In genomic region chr16:85601730-85602401, GRCh38 we compare ENCODE assay signal across 1 cellular context.
TF ChIP-seq lines count a peak whose summit lies in the region.

No MANE protein-coding gene starts in this region.

TF ChIP-seq in K562, 482 proteins besides CTCF, POLR2A, EP300 and RAD21 (continued from another document and continues in another):
- TF ChIP-seq ARID3A (IDR thresholded peaks at IDR 0.05; ENCODE audit: borderline replicate concordance, low read depth, low read length) (peak; percentile 43; the same call in 1 of the 2 replicates), ZNF449 (CRISPR knock-in tag; IDR thresholded peaks at IDR 0.05) (no peak), CXXC5 (CRISPR knock-in tag; IDR thresholded peaks at IDR 0.05) (peak; percentile 55), XRCC3 (IDR thresholded peaks at IDR 0.05) (no peak), MTA1 (IDR thresholded peaks at IDR 0.05; ENCODE audit: borderline replicate concordance) (no peak), THRA (IDR thresholded peaks at IDR 0.05) (no peak), RBM39 (optimal IDR thresholded peaks at IDR 0.05; ENCODE audit: low read depth, low read length) (no peak), MEF2D (tag; conservative IDR thresholded peaks at IDR 0.05; ENCODE audit: low read depth) (no peak), NCOA6 (IDR thresholded peaks at IDR 0.05) (no peak), CREB1 (IDR thresholded peaks at IDR 0.05) (no peak), CREB1 (CRISPR knock-in tag; IDR thresholded peaks at IDR 0.05) (no peak), TAF15 (IDR thresholded peaks at IDR 0.05; ENCODE audit: low read depth, low read length) (no peak), TAF7 (tag; IDR thresholded peaks at IDR 0.05) (no peak), HOMEZ (CRISPR knock-in tag; IDR thresholded peaks at IDR 0.05) (no peak), KDM4B (IDR thresholded peaks at IDR 0.05; ENCODE audit: borderline replicate concordance in 2 of 2, low read depth in 1 of 2) (no peak), ZNF263 (CRISPR knock-in tag; IDR thresholded peaks at IDR 0.05; ENCODE audit: borderline replicate concordance) (peak; percentile 83), HNRNPL (IDR thresholded peaks at IDR 0.05; ENCODE audit: low read depth, low read length) (no peak), EHMT2 (IDR thresholded peaks at IDR 0.05) (no peak), MAX (CRISPR knock-in tag; IDR thresholded peaks at IDR 0.05) (no peak), CHD1 (IDR thresholded peaks at IDR 0.05; ENCODE audit: low read length) (no peak), SREBF1 (IDR thresholded peaks at IDR 0.05; ENCODE audit: borderline replicate concordance, low read depth, low read length) (no peak), POU5F1 (IDR thresholded peaks at IDR 0.05; ENCODE audit: borderline replicate concordance, low read depth, low read length, partially characterized antibody) (no peak), MYNN (IDR thresholded peaks at IDR 0.05) (peak; percentile 67), MYNN (CRISPR knock-in tag; IDR thresholded peaks at IDR 0.05) (no peak), STAT5A (IDR thresholded peaks at IDR 0.05; ENCODE audit: borderline replicate concordance, low read length) (no peak; the same call in 1 of the 2 replicates), ZNF212 (CRISPR knock-in tag; IDR thresholded peaks at IDR 0.05) (no peak), L3MBTL2 (IDR thresholded peaks at IDR 0.05) (peak; percentile 91), NRF1 (conservative IDR thresholded peaks at IDR 0.05 in 1 of 2, IDR thresholded peaks at IDR 0.05 in 1 of 2) (peak in 1 of 2 experiments; percentile 9; a peak in 1 of 4 replicates), KAT7 (CRISPR knock-in tag; IDR thresholded peaks at IDR 0.05; ENCODE audit: borderline replicate concordance) (no peak), HDAC6 (IDR thresholded peaks at IDR 0.05; ENCODE audit: low read depth, low read length) (no peak), ZNF589 (CRISPR knock-in tag; IDR thresholded peaks at IDR 0.05; ENCODE audit: low read depth) (no peak), MCM3 (IDR thresholded peaks at IDR 0.05) (no peak), E2F1 (CRISPR knock-in tag; IDR thresholded peaks at IDR 0.05) (no peak), KAT2B (IDR thresholded peaks at IDR 0.05; ENCODE audit: low read depth, low read length) (no peak), HOXB6 (CRISPR knock-in tag; IDR thresholded peaks at IDR 0.05; ENCODE audit: borderline replicate concordance) (no peak), MTA3 (IDR thresholded peaks at IDR 0.05; ENCODE audit: borderline replicate concordance) (0 out of 2 replicates have a peak, but pooled peaks have one; percentile 20), C11orf30 (IDR thresholded peaks at IDR 0.05; ENCODE audit: low read depth) (no peak), PKNOX1 (IDR thresholded peaks at IDR 0.05) (peak; percentile 95), ZNF12 (CRISPR knock-in tag; IDR thresholded peaks at IDR 0.05) (no peak), WHSC1 (IDR thresholded peaks at IDR 0.05; ENCODE audit: low read length) (no peak), MED1 (CRISPR knock-in tag; IDR thresholded peaks at IDR 0.05; ENCODE audit: borderline replicate concordance) (no peak), EP400 (IDR thresholded peaks at IDR 0.05) (no peak), DDX20 (tag; IDR thresholded peaks at IDR 0.05; ENCODE audit: low read depth) (no peak), CBX3 (IDR thresholded peaks at IDR 0.05; ENCODE audit: borderline replicate concordance in 1 of 2, low read length in 2 of 2) (0 out of 3 replicates have a peak, but pooled peaks of 1 of the 2 experiments have one; percentile 15), POLR2B (IDR thresholded peaks at IDR 0.05; ENCODE audit: low read depth, partially characterized antibody) (no peak), MITF (IDR thresholded peaks at IDR 0.05) (no peak), POLR2AphosphoS5 (IDR thresholded peaks at IDR 0.05; ENCODE audit: control insufficient read depth, insufficient read depth, low read depth, low read length) (0 out of 2 replicates have a peak, but pooled peaks have one; percentile 17), ZKSCAN1 (IDR thresholded peaks at IDR 0.05; ENCODE audit: low read depth, low read length) (no peak), THRAP3 (IDR thresholded peaks at IDR 0.05; ENCODE audit: borderline replicate concordance) (no peak), ZZZ3 (IDR thresholded peaks at IDR 0.05) (no peak)
- TF ChIP-seq, protein P1, sequence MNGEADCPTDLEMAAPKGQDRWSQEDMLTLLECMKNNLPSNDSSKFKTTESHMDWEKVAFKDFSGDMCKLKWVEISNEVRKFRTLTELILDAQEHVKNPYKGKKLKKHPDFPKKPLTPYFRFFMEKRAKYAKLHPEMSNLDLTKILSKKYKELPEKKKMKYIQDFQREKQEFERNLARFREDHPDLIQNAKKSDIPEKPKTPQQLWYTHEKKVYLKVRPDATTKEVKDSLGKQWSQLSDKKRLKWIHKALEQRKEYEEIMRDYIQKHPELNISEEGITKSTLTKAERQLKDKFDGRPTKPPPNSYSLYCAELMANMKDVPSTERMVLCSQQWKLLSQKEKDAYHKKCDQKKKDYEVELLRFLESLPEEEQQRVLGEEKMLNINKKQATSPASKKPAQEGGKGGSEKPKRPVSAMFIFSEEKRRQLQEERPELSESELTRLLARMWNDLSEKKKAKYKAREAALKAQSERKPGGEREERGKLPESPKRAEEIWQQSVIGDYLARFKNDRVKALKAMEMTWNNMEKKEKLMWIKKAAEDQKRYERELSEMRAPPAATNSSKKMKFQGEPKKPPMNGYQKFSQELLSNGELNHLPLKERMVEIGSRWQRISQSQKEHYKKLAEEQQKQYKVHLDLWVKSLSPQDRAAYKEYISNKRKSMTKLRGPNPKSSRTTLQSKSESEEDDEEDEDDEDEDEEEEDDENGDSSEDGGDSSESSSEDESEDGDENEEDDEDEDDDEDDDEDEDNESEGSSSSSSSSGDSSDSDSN (IDR thresholded peaks at IDR 0.05; ENCODE audit: borderline replicate concordance in 1 of 2, low read depth in 2 of 2, low read length in 2 of 2): peak in 1 of 2 experiments; percentile 24; a peak in 1 of 4 replicates
- TF ChIP-seq, protein P2, sequence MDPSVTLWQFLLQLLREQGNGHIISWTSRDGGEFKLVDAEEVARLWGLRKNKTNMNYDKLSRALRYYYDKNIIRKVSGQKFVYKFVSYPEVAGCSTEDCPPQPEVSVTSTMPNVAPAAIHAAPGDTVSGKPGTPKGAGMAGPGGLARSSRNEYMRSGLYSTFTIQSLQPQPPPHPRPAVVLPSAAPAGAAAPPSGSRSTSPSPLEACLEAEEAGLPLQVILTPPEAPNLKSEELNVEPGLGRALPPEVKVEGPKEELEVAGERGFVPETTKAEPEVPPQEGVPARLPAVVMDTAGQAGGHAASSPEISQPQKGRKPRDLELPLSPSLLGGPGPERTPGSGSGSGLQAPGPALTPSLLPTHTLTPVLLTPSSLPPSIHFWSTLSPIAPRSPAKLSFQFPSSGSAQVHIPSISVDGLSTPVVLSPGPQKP (CRISPR knock-in tag; IDR thresholded peaks at IDR 0.05): no peak
- TF ChIP-seq, protein P3, sequence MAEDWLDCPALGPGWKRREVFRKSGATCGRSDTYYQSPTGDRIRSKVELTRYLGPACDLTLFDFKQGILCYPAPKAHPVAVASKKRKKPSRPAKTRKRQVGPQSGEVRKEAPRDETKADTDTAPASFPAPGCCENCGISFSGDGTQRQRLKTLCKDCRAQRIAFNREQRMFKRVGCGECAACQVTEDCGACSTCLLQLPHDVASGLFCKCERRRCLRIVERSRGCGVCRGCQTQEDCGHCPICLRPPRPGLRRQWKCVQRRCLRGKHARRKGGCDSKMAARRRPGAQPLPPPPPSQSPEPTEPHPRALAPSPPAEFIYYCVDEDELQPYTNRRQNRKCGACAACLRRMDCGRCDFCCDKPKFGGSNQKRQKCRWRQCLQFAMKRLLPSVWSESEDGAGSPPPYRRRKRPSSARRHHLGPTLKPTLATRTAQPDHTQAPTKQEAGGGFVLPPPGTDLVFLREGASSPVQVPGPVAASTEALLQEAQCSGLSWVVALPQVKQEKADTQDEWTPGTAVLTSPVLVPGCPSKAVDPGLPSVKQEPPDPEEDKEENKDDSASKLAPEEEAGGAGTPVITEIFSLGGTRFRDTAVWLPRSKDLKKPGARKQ (CRISPR knock-in tag; IDR thresholded peaks at IDR 0.05): no peak
- TF ChIP-seq, protein P4, sequence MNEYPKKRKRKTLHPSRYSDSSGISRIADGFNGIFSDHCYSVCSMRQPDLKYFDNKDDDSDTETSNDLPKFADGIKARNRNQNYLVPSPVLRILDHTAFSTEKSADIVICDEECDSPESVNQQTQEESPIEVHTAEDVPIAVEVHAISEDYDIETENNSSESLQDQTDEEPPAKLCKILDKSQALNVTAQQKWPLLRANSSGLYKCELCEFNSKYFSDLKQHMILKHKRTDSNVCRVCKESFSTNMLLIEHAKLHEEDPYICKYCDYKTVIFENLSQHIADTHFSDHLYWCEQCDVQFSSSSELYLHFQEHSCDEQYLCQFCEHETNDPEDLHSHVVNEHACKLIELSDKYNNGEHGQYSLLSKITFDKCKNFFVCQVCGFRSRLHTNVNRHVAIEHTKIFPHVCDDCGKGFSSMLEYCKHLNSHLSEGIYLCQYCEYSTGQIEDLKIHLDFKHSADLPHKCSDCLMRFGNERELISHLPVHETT (CRISPR knock-in tag; conservative IDR thresholded peaks at IDR 0.05 in 1 of 2, IDR thresholded peaks at IDR 0.05 in 1 of 2): no peak
